In genomic region chr3:147113293-147114045, GRCh38 we compare ENCODE assay signal across 12 cellular contexts.
A peak's percentile ranks its signal among the peaks of the same experiment; 100 is the strongest.
DNase-seq lines count a peak whose midpoint lies in the region; ATAC-seq and TF ChIP-seq lines count a peak whose summit lies in the region.
"Had no signal": no experiment of that assay in that cellular context is flagged by ENCODE, and none has a peak within 500 bp of the region (broad histone marks: within the 10 kb centered on the region; RNA-seq: fewer than 3 reads in every experiment).

No MANE protein-coding gene starts in this region.

- no peaks in the 10 kb centered on the region for H4K20me1 ChIP-seq in IMR-90 (ENCODE audit: insufficient read depth, low read length)
- H4K20me1 ChIP-seq: BLaER1 had no signal

- ATAC-seq in IMR-90 (ENCODE audit: low read depth) (peak; percentile 98), HG03520 (IDR thresholded peaks at IDR 0.05; ENCODE audit: unreplicated experiment) (no peak), GM18520 (IDR thresholded peaks at IDR 0.05; ENCODE audit: unreplicated experiment) (no peak), GM19467 (IDR thresholded peaks at IDR 0.05; ENCODE audit: unreplicated experiment) (no peak)

- no peaks in the 10 kb centered on the region for H3K79me1 ChIP-seq in IMR-90 (ENCODE audit: low read depth in 1 of 2, low read length in 2 of 2)

- H3K9me1 ChIP-seq in IMR-90 (ENCODE audit: insufficient read depth, low read length) = no peaks in the 10 kb centered on the region

- H3K4me2 ChIP-seq in IMR-90 (ENCODE audit: low read depth, low read length) = no peak overlapping the region
- H3K4me2 ChIP-seq: BLaER1 had no signal

- no peak overlapping the region for H3K4me3 ChIP-seq in IMR-90 (ENCODE audit: insufficient read depth, low read depth, low read length)
- H3K4me3 ChIP-seq: BLaER1 had no signal

- H2AFZ ChIP-seq in IMR-90 (replicated peaks; ENCODE audit: low read length, poor library complexity) = no peak overlapping the region

- H3K4ac ChIP-seq in IMR-90 (ENCODE audit: low read depth, low read length) = no peak overlapping the region

- H2BK120ac ChIP-seq in IMR-90 (ENCODE audit: low read depth, low read length) = 0 out of 2 replicates have a peak overlapping the region, but pooled peaks have one; percentile 12

- WGBS in IMR-90 (ENCODE audit: extremely low coverage in 2 of 2, insufficient read length in 1 of 2), 2 experiments = no CpG with 5 or more reads among the region's 3 CpGs

- H3K56ac ChIP-seq in IMR-90 (ENCODE audit: extremely low read depth, insufficient read depth, low read length) = no peak overlapping the region

- H4K8ac ChIP-seq in IMR-90 (ENCODE audit: low read depth in 2 of 2, low read length in 2 of 2) = no peak overlapping the region

- CTCF ChIA-PET in IMR-90 (lab: Yijun Ruan, JAX) = no interaction called here

- no peak overlapping the region for H3K27ac ChIP-seq in IMR-90 (ENCODE audit: insufficient read depth, low read length)
- H3K27ac ChIP-seq: BLaER1 had no signal

- H2BK20ac ChIP-seq in IMR-90 (ENCODE audit: low read depth, low read length) = no peak overlapping the region

- POLR2A ChIA-PET in IMR-90 (lab: Charles Lee; ENCODE audit: unreplicated experiment) = no interaction called here

- H3K23ac ChIP-seq in IMR-90 (ENCODE audit: low read depth, low read length) = no peak overlapping the region

- 0 out of 2 replicates have a peak overlapping the region, but pooled peaks have one; percentile 8 for H3K18ac ChIP-seq in IMR-90 (ENCODE audit: low read depth, low read length)

- no TSS peak for BruUV-seq in IMR-90 (replicated peaks; lab: Mats Ljungman, UMichigan)

- DNase-seq in AG08395 (ENCODE audit: low spot score) = peak; percentile 62
- DNase-seq in IMR-90 = peak; percentile 88
- DNase-seq in astrocyte of the hippocampus (ENCODE audit: low read depth, low spot score) = peak; percentile 87
- DNase-seq in iris pigment epithelial cell (ENCODE audit: low read depth) = peak; percentile 93
- DNase-seq in NCI-H345 (lab: John Stamatoyannopoulos, UW) = no peak
- DNase-seq: GDM1, KBM-7, RPMI8226 had no signal

- dilution Hi-C loops in IMR-90 (cut with HindIII; ENCODE audit: low sequenced_read_pairs, unreplicated experiment) = no loop called here

- H2BK15ac ChIP-seq in IMR-90 (ENCODE audit: low read depth, low read length) = no peak overlapping the region

- no peak overlapping the region for H2BK5ac ChIP-seq in IMR-90 (ENCODE audit: low read depth, low read length, poor library complexity, severe bottlenecking)

- no peaks in the 10 kb centered on the region for H3K27me3 ChIP-seq in IMR-90 (ENCODE audit: control insufficient read depth, insufficient read depth, low read length)
- H3K27me3 ChIP-seq: BLaER1 had no signal

- H3K14ac ChIP-seq in IMR-90 (replicated peaks; ENCODE audit: low read depth, low read length) = no peak overlapping the region

- no peak overlapping the region for H4K91ac ChIP-seq in IMR-90 (ENCODE audit: insufficient read depth, low read depth, low read length)

- no peak for TF ChIP-seq RAD21 in IMR-90 (IDR thresholded peaks at IDR 0.05; ENCODE audit: low read length)

- no peak overlapping the region for H4K5ac ChIP-seq in IMR-90 (ENCODE audit: low read depth, low read length)

- no peak overlapping the region for H2AK5ac ChIP-seq in IMR-90 (ENCODE audit: low read depth, low read length)

- no peak for TF ChIP-seq POLR2A in IMR-90 (IDR thresholded peaks at IDR 0.05; ENCODE audit: low read depth, low read length)

- intact Hi-C loops in IMR-90 (cut with micrococcal nuclease) = no loop called here

- no peak overlapping the region for H2AK9ac ChIP-seq in IMR-90 (replicated peaks; ENCODE audit: low read depth, low read length, poor library complexity)

- H3K9me3 ChIP-seq in IMR-90 (ENCODE audit: control insufficient read depth, insufficient read depth, low read length) = no peaks in the 10 kb centered on the region
- H3K9me3 ChIP-seq: BLaER1 had no signal

- TF ChIP-seq CTCF in IMR-90 (conservative IDR thresholded peaks at IDR 0.05; ENCODE audit: low read depth, low read length) = no peak

- no peak overlapping the region for H3K9ac ChIP-seq in IMR-90 (ENCODE audit: low read depth, low read length)
- H3K9ac ChIP-seq: BLaER1 had no signal

- no peaks in the 10 kb centered on the region; the same call in 1 of the 2 replicates for H3K4me1 ChIP-seq in IMR-90 (ENCODE audit: control insufficient read depth, insufficient read depth, low read length)
- H3K4me1 ChIP-seq: BLaER1 had no signal

- in situ Hi-C loops in IMR-90 (cut with MboI; ENCODE audit: low sequenced_read_pairs) = no loop called here

- no peaks in the 10 kb centered on the region for H3K36me3 ChIP-seq in IMR-90 (ENCODE audit: control insufficient read depth, insufficient read depth, low read length)
- H3K36me3 ChIP-seq: BLaER1 had no signal

TF ChIP-seq in IMR-90, 13 proteins besides CTCF, POLR2A, EP300 and RAD21:
- no peak for TF ChIP-seq SMC3 (IDR thresholded peaks at IDR 0.05; ENCODE audit: low read depth, low read length)
- no peak for TF ChIP-seq MAFK (IDR thresholded peaks at IDR 0.05; ENCODE audit: low read depth, low read length)
- TF ChIP-seq USF2 (IDR thresholded peaks at IDR 0.05; ENCODE audit: low read depth, low read length) = no peak
- TF ChIP-seq NFE2L2 (IDR thresholded peaks at IDR 0.05; ENCODE audit: low read depth, low read length) = no peak
- TF ChIP-seq ELK1 (IDR thresholded peaks at IDR 0.05; ENCODE audit: borderline replicate concordance, low read depth, low read length) = no peak
- 0 out of 2 replicates have a peak, but pooled peaks have one; percentile 23 for TF ChIP-seq FOS (IDR thresholded peaks at IDR 0.05; ENCODE audit: low read depth, low read length)
- TF ChIP-seq RCOR1 (IDR thresholded peaks at IDR 0.05; ENCODE audit: insufficient replicate concordance, low read length) = no peak
- no peak for TF ChIP-seq MAZ (IDR thresholded peaks at IDR 0.05; ENCODE audit: borderline replicate concordance, low read depth, low read length)
- TF ChIP-seq BHLHE40 (IDR thresholded peaks at IDR 0.05; ENCODE audit: low read depth, low read length) = no peak
- no peak for TF ChIP-seq RFX5 (IDR thresholded peaks at IDR 0.05; ENCODE audit: low read depth, low read length)
- 0 out of 2 replicates have a peak, but pooled peaks have one; percentile 1 for TF ChIP-seq CEBPB (IDR thresholded peaks at IDR 0.05; ENCODE audit: low read depth, low read length)
- no peak for TF ChIP-seq MXI1 (IDR thresholded peaks at IDR 0.05; ENCODE audit: borderline replicate concordance, low read depth, low read length)
TF ChIP-seq in IMR-90: peak in this region for 2.
